9 cellular contexts compared by ENCODE assay signal in genomic region chr12:6461401-6462233, GRCh38. TPM values are rescaled to one million over a fixed set of nuclear protein-coding genes. Genes with fewer than 3 reads are reported as not detected.
DNase-seq lines count a peak whose midpoint lies in the region; ATAC-seq lines count a peak whose summit lies in the region.
"Had no signal": no experiment of that assay in that cellular context is flagged by ENCODE, and none has a peak within 500 bp of the region (broad histone marks: within the 10 kb centered on the region; RNA-seq: fewer than 3 reads in every experiment).

No MANE protein-coding gene starts in this region.

- no peak overlapping the region for H3K4me3 ChIP-seq in SJCRH30
- H3K4me3 ChIP-seq: thyroid gland had no signal

- peak; percentile 77 for DNase-seq in GM19238 (ENCODE audit: insufficient read length, low spot score)
- peak; percentile 71 for DNase-seq in activated CD4-positive, CD25-positive, alpha-beta regulatory T cell treated with anti-CD3 and anti-CD28 coated beads, Interleukin-2, amount 50 U/mL, for 72 hours
- peak; percentile 55 for DNase-seq in dermis blood vessel endothelial cell
- peak; percentile 49 for DNase-seq in putamen (ENCODE audit: low spot score)
- DNase-seq in SJCRH30, result no peak
- no peak for DNase-seq in occipital lobe (lab: John Stamatoyannopoulos, UW)
- no peak for DNase-seq in NCI-H524 (lab: John Stamatoyannopoulos, UW)

- ATAC-seq in HG03457 (IDR thresholded peaks at IDR 0.05; ENCODE audit: unreplicated experiment), result peak; percentile 66

- no peaks in the 10 kb centered on the region for H3K9me3 ChIP-seq in SJCRH30 (replicated peaks)
- H3K9me3 ChIP-seq: thyroid gland had no signal

- no peaks in the 10 kb centered on the region for H3K4me1 ChIP-seq in SJCRH30
- H3K4me1 ChIP-seq: thyroid gland had no signal

- peaks cover 52% of the 10 kb centered on the region for H3K36me3 ChIP-seq in SJCRH30

- no peak overlapping the region for H3K27ac ChIP-seq in SJCRH30

- H3K27me3 ChIP-seq in SJCRH30, result no peaks in the 10 kb centered on the region
- H3K27me3 ChIP-seq: thyroid gland had no signal

RNA-seq across cellular contexts. Expression of gene VAMP1, which starts 8.9 kb away (rescaled TPM):
- total RNA-seq in dermis blood vessel endothelial cell (0.51 and 4.1 TPM in 2 replicates), occipital lobe (6.4 TPM)
- 7.3 and 8.0 TPM in 2 replicates for total RNA-seq in SJCRH30 (2014; rRNA removed; shearing (Covaris generic))

RNA-seq across cellular contexts. Expression of gene TAPBPL, which starts 9.8 kb away (rescaled TPM):
- total RNA-seq in dermis blood vessel endothelial cell, result 23.0 and 26.1 TPM in 2 replicates
- total RNA-seq in SJCRH30 (2014; rRNA removed; shearing (Covaris generic)), result 2.2 and 4.9 TPM in 2 replicates
- 0.78 TPM for total RNA-seq in occipital lobe

RNA-seq across cellular contexts. Expression of gene CD27, which starts 16.9 kb away (rescaled TPM):
- total RNA-seq in dermis blood vessel endothelial cell (not detected in 2 replicates), occipital lobe (0.94 TPM)
- 0.12 and 0.15 TPM in 2 replicates for total RNA-seq in SJCRH30 (2014; rRNA removed; shearing (Covaris generic))

RNA-seq across cellular contexts. Expression of gene MRPL51, which starts 31.4 kb away (rescaled TPM):
- 86.4 and 167 TPM in 2 replicates for total RNA-seq in dermis blood vessel endothelial cell
- total RNA-seq in SJCRH30 (2014; rRNA removed; shearing (Covaris generic)), result 200 and 208 TPM in 2 replicates
- total RNA-seq in occipital lobe, result 36.5 TPM

RNA-seq across cellular contexts. Expression of gene NCAPD2, which starts 32.3 kb away (rescaled TPM):
- total RNA-seq in dermis blood vessel endothelial cell (28.2 and 102 TPM in 2 replicates), occipital lobe (9.0 TPM)
- total RNA-seq in SJCRH30 (2014; rRNA removed; shearing (Covaris generic)), result 215 and 218 TPM in 2 replicates

Comparison
In these comparisons a context has a peak if more than half of its experiments do, and no peak if none do; other contexts are left out.
1. DNase-seq: peak in GM19238 (single experiment), activated CD4-positive, CD25-positive, alpha-beta regulatory T cell treated with anti-CD3 and anti-CD28 coated beads, Interleukin-2, amount 50 U/mL, for 72 hours (single experiment), dermis blood vessel endothelial cell (single experiment) and putamen (single experiment); none in SJCRH30 (0 of 2), occipital lobe (single experiment) and NCI-H524 (0 of 2).